ENCODE assay signal across 8 cellular contexts in the genomic region with DNA sequence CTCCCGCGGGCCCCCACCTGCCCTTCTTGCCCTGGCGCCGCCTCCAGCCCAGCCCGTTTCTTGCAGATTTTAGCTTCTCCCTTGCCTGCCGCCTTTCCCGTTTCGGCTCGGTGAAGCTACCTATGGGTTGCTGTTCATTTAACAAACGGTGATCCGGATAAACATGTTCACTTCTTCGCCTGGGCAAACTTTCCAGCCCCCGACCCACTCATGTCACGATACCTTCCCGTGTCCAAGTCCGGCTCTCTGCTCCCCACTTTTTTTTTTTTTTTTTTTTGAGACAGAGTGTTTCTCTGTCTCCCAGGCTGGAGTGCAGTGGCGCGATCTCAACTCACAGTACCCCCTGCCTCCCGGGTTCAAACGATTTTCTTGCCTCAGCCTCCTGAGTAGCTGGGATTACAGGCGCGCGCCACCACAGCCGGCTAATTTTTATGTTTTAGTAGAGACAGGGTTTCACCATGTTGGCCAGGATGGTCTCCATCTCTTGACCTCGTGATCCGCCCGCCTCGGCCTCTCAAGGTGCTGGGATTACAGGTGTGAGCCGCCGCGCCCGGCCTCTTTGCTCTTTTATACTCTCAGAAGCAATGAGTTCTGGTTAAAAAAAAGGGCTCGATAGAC. TPM values are rescaled to one million over a fixed set of nuclear protein-coding genes. Genes with fewer than 3 reads are reported as not detected.
A peak's percentile ranks its signal among the peaks of the same experiment; 100 is the strongest.
DNase-seq lines count a peak whose midpoint lies in the region; ATAC-seq, FAIRE-seq and TF ChIP-seq lines count a peak whose summit lies in the region.

No MANE protein-coding gene starts in this region.

- peak overlapping the region; percentile 97 for H3K27ac ChIP-seq in GM12878 (ENCODE audit: control insufficient read depth, insufficient read depth)
- peak overlapping the region; percentile 99 to 100 for H3K27ac ChIP-seq in left lung
- H3K27ac ChIP-seq in testis = peak overlapping the region; percentile 94 to 100

- FAIRE-seq in GM12878 (lab: Jason Lieb, UNC) = no peak

- H3K4me3 Mint-ChIP-seq in T-helper 1 cell treated with Interleukin-12 subunit alpha and Interleukin-12 subunit beta and Interleukin-4 antibody, amounts not matched to agents 30 μg/mL and 1 μg/mL, for 36 hours = peak overlapping the region; percentile 89

- peaks cover 3% of the 10 kb centered on the region for H3K36me3 Mint-ChIP-seq in T-helper 1 cell treated with Interleukin-12 subunit alpha and Interleukin-12 subunit beta and Interleukin-4 antibody, amounts not matched to agents 30 μg/mL and 1 μg/mL, for 36 hours (ENCODE audit: low read depth)

- CTCF ChIA-PET in GM12878 (lab: Yijun Ruan, JAX) = interaction anchor here (0.9 to 2.4 kb wide), 10 partner anchors 10 to 458 kb away, joined by 3 to 17 read pairs (median 6); no protein-coding TSS in a partner anchor

- POLR2A ChIA-PET in GM12878 (lab: Charles Lee) = interaction anchor here (0.7 to 2.6 kb wide), 5 partner anchors 24 to 125 kb away, joined by 3 to 20 read pairs (median 4); no protein-coding TSS in a partner anchor

- no peak for TF ChIP-seq EP300 in GM12878 (IDR thresholded peaks at IDR 0.05; ENCODE audit: borderline replicate concordance in 1 of 2, control insufficient read depth in 1 of 2, low read depth in 2 of 2, low read length in 2 of 2)

- H2AFZ ChIP-seq in GM12878 (ENCODE audit: control insufficient read depth, low read depth, low read length) = peak overlapping the region; percentile 91

- H3K4me1 Mint-ChIP-seq in T-helper 1 cell treated with Interleukin-12 subunit alpha and Interleukin-12 subunit beta and Interleukin-4 antibody, amounts not matched to agents 30 μg/mL and 1 μg/mL, for 36 hours (ENCODE audit: low read depth) = peaks cover 20% of the 10 kb centered on the region

- H3K4me2 ChIP-seq in GM12878 (ENCODE audit: control insufficient read depth, insufficient read depth) = peak overlapping the region; percentile 99

- intact Hi-C loops in GM12878 (cut with micrococcal nuclease; ENCODE audit: unreplicated experiment) = loop anchor here (1.0 to 10.0 kb wide), 4 partner anchors 102 to 294 kb away; partner anchors contain the start of gene ZEB1
- intact Hi-C loops in left lung (cut with DNase I) = loop anchor here in 1 of 2 donors (10.0 kb wide), 1 partner anchor 282 kb away; the partner anchor contains the start of gene ZEB1
- intact Hi-C loops in testis (cut with DNase I; ENCODE audit: low total_unique reads) = loop anchor here (10.0 kb wide), 1 partner anchor 248 kb away; no protein-coding TSS in a partner anchor

- TF ChIP-seq CTCF in GM12878 (IDR thresholded peaks at IDR 0.05 in 2 of 3, conservative IDR thresholded peaks at IDR 0.05 in 1 of 3; ENCODE audit: control insufficient read depth in 2 of 3, extremely low read depth in 1 of 3, insufficient read depth in 1 of 3, low read depth in 3 of 3, low read length in 3 of 3) = no peak
- TF ChIP-seq CTCF in left lung (IDR thresholded peaks at IDR 0.05) = no peak
- TF ChIP-seq CTCF in testis (IDR thresholded peaks at IDR 0.05) = no peak

- H3K4me1 ChIP-seq in GM12878 (ENCODE audit: control insufficient read depth, insufficient read depth, low read length) = peaks cover 2% of the 10 kb centered on the region; the same call in 1 of the 2 replicates
- H3K4me1 ChIP-seq in left lung = peaks cover 7 to 48% of the 10 kb centered on the region in 2 donors
- peaks cover 17% of the 10 kb centered on the region for H3K4me1 ChIP-seq in testis

- TF ChIP-seq POLR2A in GM12878 (IDR thresholded peaks at IDR 0.05; ENCODE audit: low read depth, low read length) (no peak), testis (IDR thresholded peaks at IDR 0.05) (no peak)

- ATAC-seq in GM12878 (no peak), left lung (no peak), HG03442 (IDR thresholded peaks at IDR 0.05; ENCODE audit: unreplicated experiment) (no peak), HG03521 (IDR thresholded peaks at IDR 0.05; ENCODE audit: unreplicated experiment) (no peak)

- WGBS in GM12878 (ENCODE audit: insufficient coverage, insufficient replicate concordance, low lambda C conversion rate, missing lambda C conversion rate) = 43% methylated on average over 21 of the region's 33 CpGs
- 31 to 36% methylated on average over 33 of the region's 33 CpGs for WGBS in testis, 2 donors

- in situ Hi-C loops in GM12878 (cut with MboI) = no loop called here

- H3K9me3 ChIP-seq in GM12878 (replicated peaks; ENCODE audit: control insufficient read depth, insufficient read depth, low read length) (no peaks in the 10 kb centered on the region), left lung (no peaks in the 10 kb centered on the region), testis (no peaks in the 10 kb centered on the region)

- TF ChIP-seq RAD21 in GM12878 (IDR thresholded peaks at IDR 0.05; ENCODE audit: insufficient read depth, low read depth, low read length) = no peak

- H3K27ac Mint-ChIP-seq in T-helper 1 cell treated with Interleukin-12 subunit alpha and Interleukin-12 subunit beta and Interleukin-4 antibody, amounts not matched to agents 30 μg/mL and 1 μg/mL, for 36 hours = peak overlapping the region; percentile 97

- no peaks in the 10 kb centered on the region for H3K27me3 Mint-ChIP-seq in T-helper 1 cell treated with Interleukin-12 subunit alpha and Interleukin-12 subunit beta and Interleukin-4 antibody, amounts not matched to agents 30 μg/mL and 1 μg/mL, for 36 hours (ENCODE audit: low read depth)

- BruUV-seq in GM12878 (replicated peaks; lab: Mats Ljungman, UMichigan) = no TSS peak

- no peak for DNase-seq in T-helper 1 cell
- DNase-seq in GM12878 (ENCODE audit: low read depth, low spot score) = no peak
- DNase-seq in left lung = peak in 1 of 2 donors; percentile 75
- peak; percentile 20 for DNase-seq in testis
- no peak for DNase-seq in activated CD4-positive, CD25-positive, alpha-beta regulatory T cell (lab: John Stamatoyannopoulos, UW)

- H3K36me3 ChIP-seq in GM12878 (ENCODE audit: control insufficient read depth in 2 of 2, insufficient read depth in 2 of 2, low read length in 1 of 2) (no peaks in the 10 kb centered on the region), left lung (no peaks in the 10 kb centered on the region), testis (ENCODE audit: low read depth, missing control alignments) (no peaks in the 10 kb centered on the region)

- no peaks in the 10 kb centered on the region for H4K20me1 ChIP-seq in GM12878 (ENCODE audit: control insufficient read depth, insufficient read depth)

- peaks cover 2% of the 10 kb centered on the region; the same call in 1 of the 2 replicates for H3K79me2 ChIP-seq in GM12878 (ENCODE audit: control insufficient read depth, insufficient read depth, low read length)

- peak overlapping the region; percentile 75 for H3K4me3 ChIP-seq in GM12878
- H3K4me3 ChIP-seq in left lung = peak overlapping the region; percentile 56 to 60
- peak overlapping the region; percentile 77 to 82 for H3K4me3 ChIP-seq in testis

- RAD21 ChIA-PET in GM12878 (lab: Charles Lee; ENCODE audit: unreplicated experiment) = interaction anchor here (0.8 to 3.7 kb wide), 14 partner anchors 24 to 459 kb away, joined by 3 to 20 read pairs (median 6); no protein-coding TSS in a partner anchor

- H3K9ac ChIP-seq in GM12878 (ENCODE audit: control insufficient read depth, insufficient read depth, low read length) = peak overlapping the region; percentile 89

- no peaks in the 10 kb centered on the region for H3K9me3 Mint-ChIP-seq in T-helper 1 cell treated with Interleukin-12 subunit alpha and Interleukin-12 subunit beta and Interleukin-4 antibody, amounts not matched to agents 30 μg/mL and 1 μg/mL, for 36 hours

- SMC1A ChIA-PET in GM12878 (lab: Charles Lee; ENCODE audit: uncharacterized antibody, unreplicated experiment) = interaction anchor here (0.8 to 5.8 kb wide), 10 partner anchors 12 to 776 kb away, joined by 3 to 38 read pairs (median 4); no protein-coding TSS in a partner anchor

- H3K27me3 ChIP-seq in GM12878 (replicated peaks in 1 of 2; ENCODE audit: control insufficient read depth in 2 of 2, insufficient read depth in 2 of 2, low read length in 1 of 2) = no peaks in the 10 kb centered on the region
- H3K27me3 ChIP-seq in left lung = no peaks in the 10 kb centered on the region
- H3K27me3 ChIP-seq in testis = no peaks in the 10 kb centered on the region

TF ChIP-seq in GM12878, 131 proteins besides CTCF, POLR2A, EP300 and RAD21:
- TF ChIP-seq EED (IDR thresholded peaks at IDR 0.05; ENCODE audit: low read depth) (peak; percentile 43; the same call in 1 of the 2 replicates), TCF12 (IDR thresholded peaks at IDR 0.05; ENCODE audit: low read depth, low read length) (0 out of 2 replicates have a peak, but pooled peaks have one; percentile 24), YY1 (IDR thresholded peaks at IDR 0.05; ENCODE audit: low read depth, low read length) (no peak), ZBED1 (IDR thresholded peaks at IDR 0.05; ENCODE audit: borderline replicate concordance) (0 out of 2 replicates have a peak, but pooled peaks have one; percentile 17), IKZF2 (IDR thresholded peaks at IDR 0.05) (peak; percentile 33 to 53)
TF ChIP-seq in GM12878: peak in this region for 4.

RNA-seq across cellular contexts. Expression of gene ZNF438, which starts 1.0 kb away (rescaled TPM):
- total RNA-seq in GM12878 (2013; cell fraction: nucleolus; rRNA removed) = 11.2 and 11.7 TPM in 2 replicates
- total RNA-seq in GM12878 (2014; rRNA removed) (1.5 and 1.6 TPM in 2 replicates), GM12878 (2014; rRNA removed; fragmentation: Illumina TruSeq; extraction: Trizol) (2.3 and 2.4 TPM in 2 replicates), GM12878 (2021) (1.2 and 1.8 TPM in 2 replicates), left lung (10 to 100 TPM in 1 of 2 donors, 1 to 10 TPM in 1; 9.6 to 20.1 TPM), testis (10 to 100 TPM; 15.3 to 17.8 TPM)
- 0.84 TPM for polyA plus RNA-seq in GM12878 (2011; ENCODE audit: low read depth)
- polyA plus RNA-seq in GM12878 (2011; rRNA removed) (4.9 and 5.2 TPM in 2 replicates), GM12878 (2014; fragmentation: Illumina TruSeq; extraction: Trizol) (2.5 and 2.8 TPM in 2 replicates), GM12878 (2014; fragmentation: Nextera tagmentation; extraction: Ambion mirVana) (under 1 TPM; 0.93 to 0.99 TPM), GM12878 (2014; rRNA removed) (1.2 and 1.5 TPM in 2 replicates), GM12878 (2016; fragmentation: Nextera tagmentation; extraction: Ambion mirVana) (1 to 10 TPM; 2.4 TPM), testis (ENCODE audit: insufficient read depth, low read depth, low replicate concordance) (16.2 TPM)
- polyA plus RNA-seq in GM12878 (2011; cell fraction: cytosol; rRNA removed) = 3.1 and 3.3 TPM in 2 replicates
- polyA plus RNA-seq in GM12878 (2011; cell fraction: nucleus; rRNA removed) = 5.5 and 8.3 TPM in 2 replicates
- polyA plus RNA-seq in GM12878 (2012) = 1.1 and 1.8 TPM in 2 replicates
- 7.8 and 9.3 TPM in 2 replicates for polyA minus RNA-seq in GM12878 (2011; rRNA and poly(A)+ RNA removed)
- polyA minus RNA-seq in GM12878 (2011; cell fraction: cytosol; rRNA and poly(A)+ RNA removed) = 1.7 and 2.7 TPM in 2 replicates
- polyA minus RNA-seq in GM12878 (2011; cell fraction: nucleus; rRNA and poly(A)+ RNA removed) = 4.6 and 7.2 TPM in 2 replicates
